11 cellular contexts compared by ENCODE assay signal in genomic region chr20:37357481-37358365, GRCh38. TPM values are rescaled to one million over a fixed set of nuclear protein-coding genes. Genes with fewer than 3 reads are reported as not detected.
A peak's percentile ranks its signal among the peaks of the same experiment; 100 is the strongest.
DNase-seq lines count a peak whose midpoint lies in the region; ATAC-seq, FAIRE-seq and TF ChIP-seq lines count a peak whose summit lies in the region.
"Had no signal": no experiment of that assay in that cellular context is flagged by ENCODE, and none has a peak within 500 bp of the region (broad histone marks: within the 10 kb centered on the region; RNA-seq: fewer than 3 reads in every experiment).

No MANE protein-coding gene starts in this region.

- no peak for ATAC-seq in GM18861 (IDR thresholded peaks at IDR 0.05; ENCODE audit: unreplicated experiment)
- no peak for ATAC-seq in GM19452 (IDR thresholded peaks at IDR 0.05; ENCODE audit: unreplicated experiment)
- ATAC-seq in HG02870 (IDR thresholded peaks at IDR 0.05; ENCODE audit: unreplicated experiment): no peak

- H3K4me1 ChIP-seq in muscle layer of duodenum (ENCODE audit: control insufficient read depth in 1 of 2, insufficient read depth in 2 of 2, low read length in 2 of 2) (peaks cover 24 to 32% of the 10 kb centered on the region in 2 donors), vagina (peaks cover 76% of the 10 kb centered on the region)

- H3K27me3 ChIP-seq in bronchial epithelial cell (ENCODE audit: control insufficient read depth, insufficient read depth, low read length): no peaks in the 10 kb centered on the region
- no peaks in the 10 kb centered on the region for H3K27me3 ChIP-seq in muscle layer of duodenum (ENCODE audit: low read depth, low read length)
- H3K27me3 ChIP-seq in vagina: no peaks in the 10 kb centered on the region
- H3K27me3 ChIP-seq: pancreas, SJCRH30 had no signal

- DNase-seq in activated effector memory CD4-positive, alpha-beta T cell treated with anti-CD3 and anti-CD28 coated beads, Interleukin-2, amount 50 U/mL, for 16 hours: peak; percentile 53
- DNase-seq in activated effector memory CD4-positive, alpha-beta T cell treated with Interleukin-2 at 50 U/mL for 16 hours: no peak
- DNase-seq in bronchial epithelial cell (ENCODE audit: low read depth) (no peak), vagina (ENCODE audit: extremely low spot score in 2 of 2) (no peak)
- DNase-seq: ACHN had no signal

- intact Hi-C loops in vagina (cut with DNase I): no loop called here

- peak overlapping the region; percentile 16 for H3K27ac ChIP-seq in muscle layer of duodenum (ENCODE audit: low read length)
- peak overlapping the region; percentile 59 for H3K27ac ChIP-seq in vagina
- H3K27ac ChIP-seq: pancreas, SJCRH30 had no signal

- TF ChIP-seq POLR2A in vagina (IDR thresholded peaks at IDR 0.05): no peak

- FAIRE-seq in bronchial epithelial cell (lab: Jason Lieb, UNC): peak; percentile 32
- FAIRE-seq: pancreas had no signal

- H3K4me3 ChIP-seq in bronchial epithelial cell (ENCODE audit: low read depth, low read length): no peak overlapping the region
- no peak overlapping the region for H3K4me3 ChIP-seq in muscle layer of duodenum (ENCODE audit: low read depth in 1 of 2, low read length in 2 of 2)
- no peak overlapping the region for H3K4me3 ChIP-seq in vagina
- H3K4me3 ChIP-seq: pancreas, SJCRH30 had no signal

- TF ChIP-seq CTCF in bronchial epithelial cell (IDR thresholded peaks at IDR 0.05; ENCODE audit: insufficient read depth, low read length, severe bottlenecking): no peak
- no peak for TF ChIP-seq CTCF in vagina (IDR thresholded peaks at IDR 0.05)

- H3K9me3 ChIP-seq in muscle layer of duodenum (ENCODE audit: control insufficient read depth in 1 of 2, low read length in 2 of 2) (no peaks in the 10 kb centered on the region), vagina (no peaks in the 10 kb centered on the region)
- H3K9me3 ChIP-seq: pancreas, SJCRH30 had no signal

- peaks cover 13% of the 10 kb centered on the region for H3K36me3 ChIP-seq in bronchial epithelial cell (ENCODE audit: control insufficient read depth, insufficient read depth, low read length)
- H3K36me3 ChIP-seq in muscle layer of duodenum (ENCODE audit: control insufficient read depth in 1 of 2, insufficient read depth in 2 of 2, low read length in 2 of 2): peaks cover 0 to 9% of the 10 kb centered on the region in 2 donors
- H3K36me3 ChIP-seq in vagina: no peaks in the 10 kb centered on the region
- H3K36me3 ChIP-seq: pancreas, SJCRH30 had no signal

RNA-seq across cellular contexts. Expression of gene SRC, which starts 11.8 kb away (rescaled TPM):
- total RNA-seq in bronchial epithelial cell (16.6 and 18.2 TPM in 2 replicates), vagina (48.6 TPM)
